In genomic region chr17:57902800-57903759, GRCh38 we compare ENCODE assay signal across 1 cellular context.
A peak's percentile ranks its signal among the peaks of the same experiment; 100 is the strongest.
TF ChIP-seq lines count a peak whose summit lies in the region.

No MANE protein-coding gene starts in this region.

TF ChIP-seq in HepG2, 621 proteins besides CTCF, POLR2A, EP300 and RAD21 (continued from another document and continues in another):
- no peak for TF ChIP-seq ASH2L (IDR thresholded peaks at IDR 0.05; ENCODE audit: insufficient read length, low read depth, low read length)
- TF ChIP-seq NAIF1 (CRISPR knock-in tag; IDR thresholded peaks at IDR 0.05; ENCODE audit: borderline replicate concordance), result no peak
- no peak for TF ChIP-seq ZNF468 (CRISPR knock-in tag; IDR thresholded peaks at IDR 0.05)
- TF ChIP-seq ZNF383 (CRISPR knock-in tag; IDR thresholded peaks at IDR 0.05; ENCODE audit: borderline replicate concordance), result no peak
- peak; percentile 87; the same call in 1 of the 2 replicates for TF ChIP-seq CBX5 (CRISPR knock-in tag; IDR thresholded peaks at IDR 0.05; ENCODE audit: borderline replicate concordance)
- TF ChIP-seq ATRX (CRISPR knock-in tag; IDR thresholded peaks at IDR 0.05; ENCODE audit: borderline replicate concordance), result no peak
- TF ChIP-seq CHCHD3 (CRISPR knock-in tag; IDR thresholded peaks at IDR 0.05), result no peak
- TF ChIP-seq ZNF546 (CRISPR knock-in tag; conservative IDR thresholded peaks at IDR 0.05), result no peak
- peak; percentile 95 for TF ChIP-seq HDAC1 (CRISPR knock-in tag; IDR thresholded peaks at IDR 0.05)
- TF ChIP-seq ZNF547 (CRISPR knock-in tag; IDR thresholded peaks at IDR 0.05), result no peak
- no peak for TF ChIP-seq ZNF441 (CRISPR knock-in tag; IDR thresholded peaks at IDR 0.05; ENCODE audit: borderline replicate concordance)
- no peak for TF ChIP-seq ZNF672 (CRISPR knock-in tag; IDR thresholded peaks at IDR 0.05)
- no peak for TF ChIP-seq SNAI1 (CRISPR knock-in tag; IDR thresholded peaks at IDR 0.05; ENCODE audit: borderline replicate concordance)
- TF ChIP-seq POLR2AphosphoS5 (IDR thresholded peaks at IDR 0.05; ENCODE audit: low read depth, low read length), result peak; percentile 28; the same call in 1 of the 2 replicates
- TF ChIP-seq KDM5B (CRISPR knock-in tag; IDR thresholded peaks at IDR 0.05; ENCODE audit: borderline replicate concordance), result peak; percentile 78; the same call in 1 of the 2 replicates
- peak; percentile 70 for TF ChIP-seq SIX4 (CRISPR knock-in tag; IDR thresholded peaks at IDR 0.05)
- no peak for TF ChIP-seq RBFOX2 (IDR thresholded peaks at IDR 0.05; ENCODE audit: low read depth, low read length)
- no peak for TF ChIP-seq TBL1XR1 (IDR thresholded peaks at IDR 0.05; ENCODE audit: borderline replicate concordance, low read length, partially characterized antibody)
- peak; percentile 54; the same call in 1 of the 2 replicates for TF ChIP-seq SAFB2 (CRISPR knock-in tag; IDR thresholded peaks at IDR 0.05; ENCODE audit: borderline replicate concordance, low read depth)
- TF ChIP-seq ZBTB1 (CRISPR knock-in tag; IDR thresholded peaks at IDR 0.05; ENCODE audit: borderline replicate concordance), result no peak
- no peak for TF ChIP-seq SP4 (CRISPR knock-in tag; IDR thresholded peaks at IDR 0.05)
- peak; percentile 73; the same call in 1 of the 2 replicates for TF ChIP-seq HIVEP1 (CRISPR knock-in tag; IDR thresholded peaks at IDR 0.05)
- TF ChIP-seq ZNF224 (CRISPR knock-in tag; IDR thresholded peaks at IDR 0.05), result no peak
- no peak for TF ChIP-seq HHEX (CRISPR knock-in tag; IDR thresholded peaks at IDR 0.05)
- TF ChIP-seq ZSCAN21 (CRISPR knock-in tag; IDR thresholded peaks at IDR 0.05; ENCODE audit: borderline replicate concordance), result peak; percentile 22; the same call in 1 of the 2 replicates
- no peak for TF ChIP-seq SRSF4 (IDR thresholded peaks at IDR 0.05; ENCODE audit: low read depth, low read length, poor library complexity, severe bottlenecking)
- no peak for TF ChIP-seq ZNF674 (CRISPR knock-in tag; IDR thresholded peaks at IDR 0.05; ENCODE audit: low read depth)
- 0 out of 2 replicates have a peak, but pooled peaks have one; percentile 39 for TF ChIP-seq ZNF3 (CRISPR knock-in tag; IDR thresholded peaks at IDR 0.05)
- TF ChIP-seq, protein P1, sequence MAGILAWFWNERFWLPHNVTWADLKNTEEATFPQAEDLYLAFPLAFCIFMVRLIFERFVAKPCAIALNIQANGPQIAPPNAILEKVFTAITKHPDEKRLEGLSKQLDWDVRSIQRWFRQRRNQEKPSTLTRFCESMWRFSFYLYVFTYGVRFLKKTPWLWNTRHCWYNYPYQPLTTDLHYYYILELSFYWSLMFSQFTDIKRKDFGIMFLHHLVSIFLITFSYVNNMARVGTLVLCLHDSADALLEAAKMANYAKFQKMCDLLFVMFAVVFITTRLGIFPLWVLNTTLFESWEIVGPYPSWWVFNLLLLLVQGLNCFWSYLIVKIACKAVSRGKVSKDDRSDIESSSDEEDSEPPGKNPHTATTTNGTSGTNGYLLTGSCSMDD (CRISPR knock-in tag; IDR thresholded peaks at IDR 0.05), result no peak
- no peak for TF ChIP-seq CREB1 (IDR thresholded peaks at IDR 0.05)
- no peak; the same call in 1 of the 2 replicates for TF ChIP-seq CREB1 (CRISPR knock-in tag; IDR thresholded peaks at IDR 0.05)
- no peak; the same call in 1 of the 2 replicates for TF ChIP-seq NR3C1 (CRISPR knock-in tag; IDR thresholded peaks at IDR 0.05)
- TF ChIP-seq, protein P2, sequence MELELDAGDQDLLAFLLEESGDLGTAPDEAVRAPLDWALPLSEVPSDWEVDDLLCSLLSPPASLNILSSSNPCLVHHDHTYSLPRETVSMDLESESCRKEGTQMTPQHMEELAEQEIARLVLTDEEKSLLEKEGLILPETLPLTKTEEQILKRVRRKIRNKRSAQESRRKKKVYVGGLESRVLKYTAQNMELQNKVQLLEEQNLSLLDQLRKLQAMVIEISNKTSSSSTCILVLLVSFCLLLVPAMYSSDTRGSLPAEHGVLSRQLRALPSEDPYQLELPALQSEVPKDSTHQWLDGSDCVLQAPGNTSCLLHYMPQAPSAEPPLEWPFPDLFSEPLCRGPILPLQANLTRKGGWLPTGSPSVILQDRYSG (CRISPR knock-in tag; IDR thresholded peaks at IDR 0.05), result no peak
- no peak for TF ChIP-seq ZNF549 (CRISPR knock-in tag; IDR thresholded peaks at IDR 0.05)
- 0 out of 2 replicates have a peak, but pooled peaks have one; percentile 14 for TF ChIP-seq SMAD1 (CRISPR knock-in tag; IDR thresholded peaks at IDR 0.05; ENCODE audit: borderline replicate concordance, low read depth)
- TF ChIP-seq, protein P3, sequence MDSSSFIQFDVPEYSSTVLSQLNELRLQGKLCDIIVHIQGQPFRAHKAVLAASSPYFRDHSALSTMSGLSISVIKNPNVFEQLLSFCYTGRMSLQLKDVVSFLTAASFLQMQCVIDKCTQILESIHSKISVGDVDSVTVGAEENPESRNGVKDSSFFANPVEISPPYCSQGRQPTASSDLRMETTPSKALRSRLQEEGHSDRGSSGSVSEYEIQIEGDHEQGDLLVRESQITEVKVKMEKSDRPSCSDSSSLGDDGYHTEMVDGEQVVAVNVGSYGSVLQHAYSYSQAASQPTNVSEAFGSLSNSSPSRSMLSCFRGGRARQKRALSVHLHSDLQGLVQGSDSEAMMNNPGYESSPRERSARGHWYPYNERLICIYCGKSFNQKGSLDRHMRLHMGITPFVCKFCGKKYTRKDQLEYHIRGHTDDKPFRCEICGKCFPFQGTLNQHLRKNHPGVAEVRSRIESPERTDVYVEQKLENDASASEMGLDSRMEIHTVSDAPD (CRISPR knock-in tag; IDR thresholded peaks at IDR 0.05), result no peak
- TF ChIP-seq PAWR (CRISPR knock-in tag; IDR thresholded peaks at IDR 0.05; ENCODE audit: borderline replicate concordance), result no peak
- TF ChIP-seq MAFG (CRISPR knock-in tag; IDR thresholded peaks at IDR 0.05), result no peak
- TF ChIP-seq SRSF9 (IDR thresholded peaks at IDR 0.05; ENCODE audit: borderline replicate concordance, insufficient read depth, low read depth, low read length, poor library complexity, severe bottlenecking), result no peak
- TF ChIP-seq HDAC6 (IDR thresholded peaks at IDR 0.05; ENCODE audit: low read depth, low read length), result no peak
- no peak for TF ChIP-seq PRMT3 (CRISPR knock-in tag; IDR thresholded peaks at IDR 0.05; ENCODE audit: borderline replicate concordance, low read depth)
- TF ChIP-seq, protein P4, sequence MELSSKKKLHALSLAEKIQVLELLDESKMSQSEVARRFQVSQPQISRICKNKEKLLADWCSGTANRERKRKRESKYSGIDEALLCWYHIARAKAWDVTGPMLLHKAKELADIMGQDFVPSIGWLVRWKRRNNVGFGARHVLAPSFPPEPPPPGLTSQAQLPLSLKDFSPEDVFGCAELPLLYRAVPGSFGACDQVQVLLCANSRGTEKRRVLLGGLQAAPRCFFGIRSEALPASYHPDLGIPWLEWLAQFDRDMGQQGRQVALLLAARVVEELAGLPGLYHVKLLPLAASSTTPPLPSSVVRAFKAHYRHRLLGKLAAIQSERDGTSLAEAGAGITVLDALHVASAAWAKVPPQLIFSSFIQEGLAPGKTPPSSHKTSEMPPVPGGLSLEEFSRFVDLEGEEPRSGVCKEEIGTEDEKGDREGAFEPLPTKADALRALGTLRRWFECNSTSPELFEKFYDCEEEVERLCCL (CRISPR knock-in tag; IDR thresholded peaks at IDR 0.05; ENCODE audit: borderline replicate concordance), result no peak
- TF ChIP-seq ZNF841 (CRISPR knock-in tag; IDR thresholded peaks at IDR 0.05; ENCODE audit: borderline replicate concordance), result no peak
- TF ChIP-seq, protein P5, sequence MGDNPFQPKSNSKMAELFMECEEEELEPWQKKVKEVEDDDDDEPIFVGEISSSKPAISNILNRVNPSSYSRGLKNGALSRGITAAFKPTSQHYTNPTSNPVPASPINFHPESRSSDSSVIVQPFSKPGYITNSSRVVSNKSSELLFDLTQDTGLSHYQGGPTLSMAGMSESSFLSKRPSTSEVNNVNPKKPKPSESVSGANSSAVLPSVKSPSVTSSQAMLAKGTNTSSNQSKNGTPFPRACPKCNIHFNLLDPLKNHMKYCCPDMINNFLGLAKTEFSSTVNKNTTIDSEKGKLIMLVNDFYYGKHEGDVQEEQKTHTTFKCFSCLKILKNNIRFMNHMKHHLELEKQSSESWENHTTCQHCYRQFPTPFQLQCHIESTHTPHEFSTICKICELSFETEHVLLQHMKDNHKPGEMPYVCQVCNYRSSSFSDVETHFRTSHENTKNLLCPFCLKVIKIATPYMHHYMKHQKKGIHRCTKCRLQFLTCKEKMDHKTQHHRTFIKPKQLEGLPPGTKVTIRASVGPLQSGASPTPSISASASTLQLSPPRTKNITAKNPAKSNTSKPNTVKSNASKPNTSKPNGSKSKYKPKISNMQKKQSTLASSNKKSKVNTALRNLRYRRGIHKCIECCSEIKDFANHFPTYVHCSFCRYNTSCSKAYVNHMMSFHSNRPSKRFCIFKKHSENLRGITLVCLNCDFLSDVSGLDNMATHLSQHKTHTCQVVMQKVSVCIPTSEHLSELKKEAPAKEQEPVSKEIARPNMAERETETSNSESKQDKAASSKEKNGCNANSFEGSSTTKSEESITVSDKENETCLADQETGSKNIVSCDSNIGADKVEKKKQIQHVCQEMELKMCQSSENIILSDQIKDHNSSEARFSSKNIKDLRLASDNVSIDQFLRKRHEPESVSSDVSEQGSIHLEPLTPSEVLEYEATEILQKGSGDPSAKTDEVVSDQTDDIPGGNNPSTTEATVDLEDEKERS (CRISPR knock-in tag; IDR thresholded peaks at IDR 0.05), result peak; percentile 92
- TF ChIP-seq SP140L (CRISPR knock-in tag; IDR thresholded peaks at IDR 0.05; ENCODE audit: borderline replicate concordance), result no peak
- TF ChIP-seq STAG1 (CRISPR knock-in tag; IDR thresholded peaks at IDR 0.05), result peak; percentile 28; the same call in 1 of the 2 replicates
- peak; percentile 41; the same call in 1 of the 2 replicates for TF ChIP-seq ZNF460 (CRISPR knock-in tag; IDR thresholded peaks at IDR 0.05; ENCODE audit: borderline replicate concordance)
- TF ChIP-seq ZNF761 (CRISPR knock-in tag; conservative IDR thresholded peaks at IDR 0.05), result peak; percentile 32
- TF ChIP-seq U2AF2 (IDR thresholded peaks at IDR 0.05; ENCODE audit: low read depth, low read length), result no peak
- TF ChIP-seq MEF2D (CRISPR knock-in tag; IDR thresholded peaks at IDR 0.05), result peak; percentile 83
- no peak for TF ChIP-seq SOX6 (IDR thresholded peaks at IDR 0.05)
- TF ChIP-seq SOX6 (CRISPR knock-in tag; IDR thresholded peaks at IDR 0.05), result peak; percentile 99
- TF ChIP-seq, protein P6, sequence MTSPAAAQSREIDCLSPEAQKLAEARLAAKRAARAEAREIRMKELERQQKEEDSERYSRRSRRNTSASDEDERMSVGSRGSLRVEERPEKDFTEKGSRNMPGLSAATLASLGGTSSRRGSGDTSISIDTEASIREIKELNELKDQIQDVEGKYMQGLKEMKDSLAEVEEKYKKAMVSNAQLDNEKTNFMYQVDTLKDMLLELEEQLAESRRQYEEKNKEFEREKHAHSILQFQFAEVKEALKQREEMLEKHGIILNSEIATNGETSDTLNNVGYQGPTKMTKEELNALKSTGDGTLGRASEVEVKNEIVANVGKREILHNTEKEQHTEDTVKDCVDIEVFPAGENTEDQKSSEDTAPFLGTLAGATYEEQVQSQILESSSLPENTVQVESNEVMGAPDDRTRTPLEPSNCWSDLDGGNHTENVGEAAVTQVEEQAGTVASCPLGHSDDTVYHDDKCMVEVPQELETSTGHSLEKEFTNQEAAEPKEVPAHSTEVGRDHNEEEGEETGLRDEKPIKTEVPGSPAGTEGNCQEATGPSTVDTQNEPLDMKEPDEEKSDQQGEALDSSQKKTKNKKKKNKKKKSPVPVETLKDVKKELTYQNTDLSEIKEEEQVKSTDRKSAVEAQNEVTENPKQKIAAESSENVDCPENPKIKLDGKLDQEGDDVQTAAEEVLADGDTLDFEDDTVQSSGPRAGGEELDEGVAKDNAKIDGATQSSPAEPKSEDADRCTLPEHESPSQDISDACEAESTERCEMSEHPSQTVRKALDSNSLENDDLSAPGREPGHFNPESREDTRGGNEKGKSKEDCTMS (CRISPR knock-in tag; conservative IDR thresholded peaks at IDR 0.05), result peak; percentile 38; the same call in 1 of the 2 replicates
- no peak for TF ChIP-seq ARID2 (CRISPR knock-in tag; IDR thresholded peaks at IDR 0.05; ENCODE audit: borderline replicate concordance)
- peak; percentile 95 for TF ChIP-seq SAP130 (CRISPR knock-in tag; IDR thresholded peaks at IDR 0.05; ENCODE audit: low read depth)
- no peak for TF ChIP-seq REXO4 (CRISPR knock-in tag; IDR thresholded peaks at IDR 0.05; ENCODE audit: borderline replicate concordance)
- no peak for TF ChIP-seq ZNF607 (CRISPR knock-in tag; IDR thresholded peaks at IDR 0.05; ENCODE audit: borderline replicate concordance)
- TF ChIP-seq STAT5B (CRISPR knock-in tag; IDR thresholded peaks at IDR 0.05), result no peak
- TF ChIP-seq BATF2 (CRISPR knock-in tag; IDR thresholded peaks at IDR 0.05), result no peak
- TF ChIP-seq ZNF687 (CRISPR knock-in tag; IDR thresholded peaks at IDR 0.05), result peak; percentile 96
- no peak for TF ChIP-seq TOPORS (CRISPR knock-in tag; IDR thresholded peaks at IDR 0.05)
